ENCODE assay signal across 26 cellular contexts in the genomic region with DNA sequence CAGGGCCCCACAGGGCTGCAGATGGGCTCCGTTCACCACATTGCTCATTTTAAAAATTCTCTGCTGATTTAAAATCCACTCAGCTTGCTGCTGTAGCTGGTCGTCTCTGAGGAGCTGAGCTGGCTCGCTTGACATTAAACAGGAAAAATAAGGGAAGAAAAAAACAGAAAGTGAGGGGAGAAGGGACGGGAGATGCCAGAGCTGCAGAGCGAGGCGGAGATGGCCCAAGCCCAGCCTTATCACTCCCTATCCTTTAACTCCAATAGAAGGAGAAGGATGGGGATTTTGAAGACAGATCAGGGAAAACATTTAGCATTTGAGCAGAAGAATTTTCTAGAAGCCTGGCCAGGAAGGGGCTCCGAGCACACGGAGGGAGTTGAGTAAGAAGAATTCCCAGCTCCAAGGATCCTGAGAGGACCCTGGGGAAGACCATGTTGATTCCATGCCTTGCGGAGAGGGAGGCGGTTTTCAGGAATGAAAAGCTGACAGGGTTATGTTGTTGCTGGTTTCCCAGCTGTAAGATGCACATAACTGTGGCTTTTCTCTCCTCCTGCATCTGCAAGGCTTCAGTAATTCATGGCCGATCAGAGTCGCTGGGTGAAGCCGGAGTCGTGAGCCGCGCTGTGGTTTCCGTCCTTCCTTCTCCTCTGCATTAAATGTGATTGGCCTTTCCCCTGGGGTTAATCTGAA. TPM values are rescaled to one million over a fixed set of nuclear protein-coding genes. Genes with fewer than 3 reads are reported as not detected.
DNase-seq lines count a peak whose midpoint lies in the region; FAIRE-seq and TF ChIP-seq lines count a peak whose summit lies in the region.
"Had no signal": no experiment of that assay in that cellular context is flagged by ENCODE, and none has a peak within 500 bp of the region (broad histone marks: within the 10 kb centered on the region; RNA-seq: fewer than 3 reads in every experiment).

No MANE protein-coding gene starts in this region.

- intact Hi-C loops in Calu3 (cut with micrococcal nuclease; ENCODE audit: unreplicated experiment): no loop called here

- H3K36me3 Mint-ChIP-seq in HFFc6 (ENCODE audit: low read depth): peaks cover 27% of the 10 kb centered on the region
- no peaks in the 10 kb centered on the region for H3K36me3 Mint-ChIP-seq in Calu3 (ENCODE audit: insufficient read depth, unreplicated experiment)
- H3K36me3 Mint-ChIP-seq: activated naive CD8-positive, alpha-beta T cell treated with anti-CD3 and anti-CD28 coated beads, Interleukin-2, amount 10 ng/mL, durations not matched to agents 7 days and 5 days; CD8-positive, alpha-beta T cell had no signal

- H3K4me1 Mint-ChIP-seq in HFFc6 (ENCODE audit: low read depth) (peaks cover 89% of the 10 kb centered on the region), Calu3 (ENCODE audit: low read depth, unreplicated experiment) (no peaks in the 10 kb centered on the region)
- H3K4me1 Mint-ChIP-seq: activated naive CD8-positive, alpha-beta T cell treated with anti-CD3 and anti-CD28 coated beads, Interleukin-2, amount 10 ng/mL, durations not matched to agents 7 days and 5 days had no signal

- H3K27ac Mint-ChIP-seq in HFFc6 (peak overlapping the region; percentile 62), Calu3 (ENCODE audit: unreplicated experiment) (no peak overlapping the region)
- H3K27ac Mint-ChIP-seq: activated naive CD8-positive, alpha-beta T cell treated with anti-CD3 and anti-CD28 coated beads, Interleukin-2, amount 10 ng/mL, durations not matched to agents 7 days and 5 days; activated T-cell treated with anti-CD3 and anti-CD28 coated beads, Interleukin-2, amount 50 U/mL, for 72 hours; CD8-positive, alpha-beta T cell; type B pancreatic cell had no signal

- peak overlapping the region; percentile 72 for H3K27ac ChIP-seq in rectal smooth muscle tissue (ENCODE audit: low read depth, low read length)
- H3K27ac ChIP-seq: A549 had no signal

- no peak for TF ChIP-seq CTCF in AG04449 (IDR thresholded peaks at IDR 0.05; ENCODE audit: insufficient read depth, low read length, missing control alignments)
- no peak for TF ChIP-seq CTCF in HFFc6 (IDR thresholded peaks at IDR 0.05)
- TF ChIP-seq CTCF in foreskin fibroblast (IDR thresholded peaks at IDR 0.05; ENCODE audit: low read depth, low read length): no peak
- no peak for TF ChIP-seq CTCF in Calu3 (IDR thresholded peaks at IDR 0.05; ENCODE audit: unreplicated experiment)

- no peaks in the 10 kb centered on the region for H3K36me3 ChIP-seq in rectal smooth muscle tissue (ENCODE audit: control insufficient read depth, insufficient read depth, low read length)
- H3K36me3 ChIP-seq: breast epithelium had no signal

- H3K4me3 ChIP-seq in AG04449 (ENCODE audit: low read depth, low read length) (no peak overlapping the region), foreskin fibroblast (ENCODE audit: low read depth in 1 of 2, low read length in 2 of 2) (peak overlapping the region in 1 of 2 donors; percentile 37), rectal smooth muscle tissue (ENCODE audit: low read length) (peak overlapping the region; percentile 13)
- H3K4me3 ChIP-seq: A549 had no signal

- H3K27me3 ChIP-seq in rectal smooth muscle tissue (ENCODE audit: control insufficient read depth, insufficient read depth, low read length): no peaks in the 10 kb centered on the region
- H3K27me3 ChIP-seq: breast epithelium had no signal

- no peak for TF ChIP-seq POLR2A in GM12891 (IDR thresholded peaks at IDR 0.05; ENCODE audit: low read depth, low read length)

- DNase-seq in AG04449 (ENCODE audit: low read depth, low spot score) (peak; percentile 70), HFFc6 (peak; percentile 72), foreskin fibroblast (peak; percentile 74 to 87), Calu3 (no peak), NCI-H748 treated with DMSO at 0.1 percent for 48 hours (lab: John Stamatoyannopoulos, UW) (no peak), HPDE6-E6E7 (ENCODE audit: extremely low spot score) (no peak), GM12891 (ENCODE audit: insufficient read length, low spot score) (no peak)
- DNase-seq: activated naive CD8-positive, alpha-beta T cell treated with anti-CD3 and anti-CD28 coated beads, Interleukin-2, amount 10 ng/mL, durations not matched to agents 7 days and 5 days; activated T-cell treated with anti-CD3 and anti-CD28 coated beads, Interleukin-2, amount 50 U/mL, for 72 hours; CD8-positive, alpha-beta T cell; DMS53; KBM-7; MV-4-11; NCI-H187 treated with DMSO at 0.1 percent for 48 hours; NCI-H345; NK-92 treated with Interleukin-12 subunit alpha and Interleukin-12 subunit beta, amount 100 ng/mL, for 24 hours; stimulated activated naive CD8-positive, alpha-beta T cell treated with anti-CD3 and anti-CD28 coated beads, Interleukin-15, Interleukin-2, amounts not matched to agents 100 U/mL and 50 U/mL, for 24 hours; T1000 had no signal

- H3K9ac ChIP-seq in rectal smooth muscle tissue (ENCODE audit: low read length): no peak overlapping the region

- H3K27me3 Mint-ChIP-seq in HFFc6 (ENCODE audit: insufficient read depth) (peaks cover 28% of the 10 kb centered on the region), Calu3 (ENCODE audit: unreplicated experiment) (peaks cover 90% of the 10 kb centered on the region)

- H3K4me1 ChIP-seq in rectal smooth muscle tissue (ENCODE audit: control insufficient read depth, insufficient read depth, low read length): peaks cover 26% of the 10 kb centered on the region
- H3K4me1 ChIP-seq: breast epithelium had no signal

- H3K4me3 Mint-ChIP-seq in HFFc6 (peak overlapping the region; percentile 65), Calu3 (ENCODE audit: low read depth, unreplicated experiment) (no peak overlapping the region)
- H3K4me3 Mint-ChIP-seq: activated naive CD8-positive, alpha-beta T cell treated with anti-CD3 and anti-CD28 coated beads, Interleukin-2, amount 10 ng/mL, durations not matched to agents 7 days and 5 days; activated T-cell treated with anti-CD3 and anti-CD28 coated beads, Interleukin-2, amount 50 U/mL, for 72 hours; CD8-positive, alpha-beta T cell; type B pancreatic cell had no signal

- H3K9me3 Mint-ChIP-seq in HFFc6: no peaks in the 10 kb centered on the region; the same call in 1 of the 2 replicates
- no peaks in the 10 kb centered on the region for H3K9me3 Mint-ChIP-seq in Calu3 (ENCODE audit: low read depth, unreplicated experiment)
- H3K9me3 Mint-ChIP-seq: activated naive CD8-positive, alpha-beta T cell treated with anti-CD3 and anti-CD28 coated beads, Interleukin-2, amount 10 ng/mL, durations not matched to agents 7 days and 5 days; activated T-cell treated with anti-CD3 and anti-CD28 coated beads, Interleukin-2, amount 50 U/mL, for 72 hours; CD8-positive, alpha-beta T cell; type B pancreatic cell had no signal

- POLR2A ChIA-PET in AG04449 (lab: Yijun Ruan, JAX): interaction anchor here (1.3 kb wide), 1 partner anchor 29 kb away, joined by 3 read pairs; no protein-coding TSS in a partner anchor

- CTCF ChIA-PET in AG04449 (lab: Yijun Ruan, JAX): interaction anchor here (0.9 to 2.3 kb wide), 2 partner anchors 9 to 11 kb away, joined by 3 to 14 read pairs; no protein-coding TSS in a partner anchor
- CTCF ChIA-PET in Calu3 (lab: Charles Lee): no interaction called here

- no peak for FAIRE-seq in GM12891 (lab: Jason Lieb, UNC)
- FAIRE-seq: A549, RCC 7860 had no signal

- no TSS peak for BruUV-seq in Calu3 (replicated peaks; lab: Mats Ljungman, UMichigan)

TF ChIP-seq in GM12891, 5 proteins besides CTCF, POLR2A, EP300 and RAD21:
- no peak for TF ChIP-seq SPI1 (IDR thresholded peaks at IDR 0.05; ENCODE audit: low read depth, low read length)
- TF ChIP-seq POLR2AphosphoS5 (IDR thresholded peaks at IDR 0.05; ENCODE audit: low read depth, low read length): no peak
- TF ChIP-seq PAX5 (IDR thresholded peaks at IDR 0.05; ENCODE audit: insufficient read depth, low read length, severe bottlenecking): no peak
- no peak for TF ChIP-seq POU2F2 (IDR thresholded peaks at IDR 0.05; ENCODE audit: low read depth, low read length)
- TF ChIP-seq TAF1 (IDR thresholded peaks at IDR 0.05; ENCODE audit: low read depth, low read length): no peak

RNA-seq across cellular contexts. Expression of a gene that starts 35.6 kb away (rescaled TPM):
- total RNA-seq in HFFc6 (2021; fragmentation: NEBNext Ultra II Directional; extraction: Animal tissue kit (Norgen Biotek cat#: 25700)): 100 to 1,000 TPM; 127 to 146 (median 137) TPM
- not detected in 2 replicates for total RNA-seq in Calu3 (2022)
- polyA plus RNA-seq in GM12891 (2012; ENCODE audit: low read depth, missing spikeins): not detected
- total RNA-seq: activated CD8-positive, alpha-beta memory T cell treated with anti-CD3 and anti-CD28 coated beads for 36 hours; activated naive CD8-positive, alpha-beta T cell treated with anti-CD3 and anti-CD28 coated beads, Interleukin-2, amount 10 ng/mL, durations not matched to agents 7 days and 5 days; activated T-cell treated with anti-CD3 and anti-CD28 coated beads, Interleukin-2, amount 50 U/mL, for 72 hours; CD8-positive, alpha-beta T cell; dermis microvascular lymphatic vessel endothelial cell; left lobe of liver had no signal

Comparison
In these comparisons a context has a peak if more than half of its experiments do, and no peak if none do; other contexts are left out.
1. DNase-seq: peak in AG04449 (single experiment), HFFc6 (single experiment) and foreskin fibroblast (2 of 2); none in Calu3 (single experiment), NCI-H748 treated with DMSO at 0.1 percent for 48 hours (single experiment), HPDE6-E6E7 (single experiment) and GM12891 (single experiment).
2. RNA of a gene that starts 35.6 kb away (total RNA-seq): 127 to 146 TPM in HFFc6; not detected in Calu3; every median in the first group is over 100 times any median in the second.